8 cellular contexts compared by ENCODE assay signal in genomic region chr7:27697861-27698430, GRCh38. TPM values are rescaled to one million over a fixed set of nuclear protein-coding genes. Genes with fewer than 3 reads are reported as not detected.
DNase-seq lines count a peak whose midpoint lies in the region; ATAC-seq, FAIRE-seq and TF ChIP-seq lines count a peak whose summit lies in the region.

No MANE protein-coding gene starts in this region.

- H3K27ac ChIP-seq in GM12878 (ENCODE audit: control insufficient read depth, insufficient read depth), result no peak overlapping the region
- H3K27ac ChIP-seq in small intestine (ENCODE audit: low read depth in 1 of 2, low read length in 1 of 2), result peak overlapping the region; percentile 50 to 80

- FAIRE-seq in GM12878 (lab: Jason Lieb, UNC), result peak; percentile 93
- peak; percentile 44 for FAIRE-seq in small intestine (lab: Jason Lieb, UNC)

- no peak for TF ChIP-seq RAD21 in GM12878 (IDR thresholded peaks at IDR 0.05; ENCODE audit: insufficient read depth, low read depth, low read length)

- 3% methylated on average over 3 of the region's 3 CpGs for WGBS in GM12878 (ENCODE audit: insufficient coverage, insufficient replicate concordance, low lambda C conversion rate, missing lambda C conversion rate)
- WGBS in small intestine, 3 donors, result 12 to 45% (median 34%) methylated on average over 3 of the region's 3 CpGs

- intact Hi-C loops in GM12878 (cut with micrococcal nuclease; ENCODE audit: unreplicated experiment), result no loop called here

- peak overlapping the region; percentile 9 for H2AFZ ChIP-seq in GM12878 (ENCODE audit: control insufficient read depth, low read depth, low read length)

- H3K79me2 ChIP-seq in GM12878 (ENCODE audit: control insufficient read depth, insufficient read depth, low read length), result no peaks in the 10 kb centered on the region

- TF ChIP-seq CTCF in GM12878 (IDR thresholded peaks at IDR 0.05 in 2 of 3, conservative IDR thresholded peaks at IDR 0.05 in 1 of 3; ENCODE audit: control insufficient read depth in 2 of 3, extremely low read depth in 1 of 3, insufficient read depth in 1 of 3, low read depth in 3 of 3, low read length in 3 of 3), result no peak

- no peak overlapping the region for H3K4me3 ChIP-seq in GM12878
- H3K4me3 ChIP-seq in small intestine (ENCODE audit: low read depth in 1 of 2, low read length in 2 of 2), result no peak overlapping the region

- H3K36me3 ChIP-seq in GM12878 (ENCODE audit: control insufficient read depth in 2 of 2, insufficient read depth in 2 of 2, low read length in 1 of 2), result no peaks in the 10 kb centered on the region
- H3K36me3 ChIP-seq in small intestine (ENCODE audit: control insufficient read depth in 2 of 2, insufficient read depth in 2 of 2, low read length in 2 of 2), result no peaks in the 10 kb centered on the region

- H3K27me3 ChIP-seq in GM12878 (replicated peaks in 1 of 2; ENCODE audit: control insufficient read depth in 2 of 2, insufficient read depth in 2 of 2, low read length in 1 of 2) (no peaks in the 10 kb centered on the region), small intestine (ENCODE audit: control insufficient read depth in 2 of 2, insufficient read depth in 2 of 2, low read length in 2 of 2) (no peaks in the 10 kb centered on the region)

- TF ChIP-seq POLR2A in GM12878 (IDR thresholded peaks at IDR 0.05; ENCODE audit: low read depth, low read length), result no peak

- CTCF ChIA-PET in GM12878 (lab: Yijun Ruan, JAX), result interaction anchor here (1.0 kb wide), 3 partner anchors 42 to 222 kb away, joined by 3 to 6 read pairs (median 3); partner anchors contain the start of gene TAX1BP1

- SMC1A ChIA-PET in GM12878 (lab: Charles Lee; ENCODE audit: uncharacterized antibody, unreplicated experiment), result interaction anchor here (0.6 to 1.3 kb wide), 3 partner anchors 9 to 454 kb away, joined by 3 to 4 read pairs (median 3); no protein-coding TSS in a partner anchor

- no TSS peak for BruUV-seq in GM12878 (replicated peaks; lab: Mats Ljungman, UMichigan)

- no peaks in the 10 kb centered on the region for H3K4me1 ChIP-seq in GM12878 (ENCODE audit: control insufficient read depth, insufficient read depth, low read length)
- no peaks in the 10 kb centered on the region for H3K4me1 ChIP-seq in small intestine (ENCODE audit: control insufficient read depth in 2 of 2, insufficient read depth in 1 of 2, low read depth in 1 of 2, low read length in 1 of 2)

- ATAC-seq in GM21526 (IDR thresholded peaks at IDR 0.05; ENCODE audit: low FRiP score, unreplicated experiment) (peak; percentile 89), GM12878 (peak; percentile 49)

- no peak overlapping the region for H3K4me2 ChIP-seq in GM12878 (ENCODE audit: control insufficient read depth, insufficient read depth)

- no peak overlapping the region for H3K9ac ChIP-seq in GM12878 (ENCODE audit: control insufficient read depth, insufficient read depth, low read length)

- RAD21 ChIA-PET in GM12878 (lab: Charles Lee; ENCODE audit: unreplicated experiment), result interaction anchor here (0.7 to 1.1 kb wide), 2 partner anchors 43 to 77 kb away, joined by 3 read pairs; no protein-coding TSS in a partner anchor

- DNase-seq in GDM1 (lab: John Stamatoyannopoulos, UW), result peak; percentile 30
- DNase-seq in KG1 (lab: John Stamatoyannopoulos, UW), result peak; percentile 27
- peak; percentile 53 for DNase-seq in GM12878 (ENCODE audit: low read depth, low spot score)
- DNase-seq in small intestine, result peak; percentile 85
- no peak for DNase-seq in NCI-H1436 (lab: John Stamatoyannopoulos, UW)
- DNase-seq in NCI-H187 treated with DMSO at 0.1 percent for 48 hours (lab: John Stamatoyannopoulos, UW), result no peak
- no peak for DNase-seq in NCI-H345 treated with DMSO at 0.1 percent for 48 hours (lab: John Stamatoyannopoulos, UW; ENCODE audit: unreplicated experiment)

- no peak for TF ChIP-seq EP300 in GM12878 (IDR thresholded peaks at IDR 0.05; ENCODE audit: borderline replicate concordance in 1 of 2, control insufficient read depth in 1 of 2, low read depth in 2 of 2, low read length in 2 of 2)

- no peaks in the 10 kb centered on the region for H4K20me1 ChIP-seq in GM12878 (ENCODE audit: control insufficient read depth, insufficient read depth)

- in situ Hi-C loops in GM12878 (cut with MboI), result no loop called here

- POLR2A ChIA-PET in GM12878 (lab: Charles Lee), result no interaction called here

- no peaks in the 10 kb centered on the region for H3K9me3 ChIP-seq in GM12878 (replicated peaks; ENCODE audit: control insufficient read depth, insufficient read depth, low read length)
- no peaks in the 10 kb centered on the region for H3K9me3 ChIP-seq in small intestine (ENCODE audit: control insufficient read depth, low read depth)

TF ChIP-seq in GM12878, 131 proteins besides CTCF, POLR2A, EP300 and RAD21 (continues in another document):
- no peak for TF ChIP-seq NRF1 (conservative IDR thresholded peaks at IDR 0.05; ENCODE audit: low read depth, low read length)
- no peak for TF ChIP-seq TBL1XR1 (IDR thresholded peaks at IDR 0.05; ENCODE audit: low read depth, low read length)
- TF ChIP-seq PKNOX1 (IDR thresholded peaks at IDR 0.05), result no peak
- no peak for TF ChIP-seq ELK1 (IDR thresholded peaks at IDR 0.05; ENCODE audit: low read depth, low read length)
- TF ChIP-seq ZNF24 (IDR thresholded peaks at IDR 0.05), result no peak
- no peak for TF ChIP-seq EZH2 (IDR thresholded peaks at IDR 0.05; ENCODE audit: borderline replicate concordance, control insufficient read depth, low read depth, low read length)

RNA-seq across cellular contexts. Expression of gene HIBADH, which starts 35.3 kb away (rescaled TPM):
- 10.9 and 14.1 TPM in 2 replicates for total RNA-seq in GM12878 (2013; cell fraction: nucleolus; rRNA removed)
- total RNA-seq in GM12878 (2014; rRNA removed) (17.2 and 21.0 TPM in 2 replicates), GM12878 (2014; rRNA removed; fragmentation: Illumina TruSeq; extraction: Trizol) (16.4 and 17.6 TPM in 2 replicates), GM12878 (2021) (14.2 and 15.5 TPM in 2 replicates)
- polyA plus RNA-seq in GM12878 (2011; ENCODE audit: low read depth), result 10.0 TPM
- polyA plus RNA-seq in GM12878 (2011; rRNA removed) (36.1 and 42.8 TPM in 2 replicates), GM12878 (2014; fragmentation: Illumina TruSeq; extraction: Trizol) (22.3 and 26.9 TPM in 2 replicates), GM12878 (2014; fragmentation: Nextera tagmentation; extraction: Ambion mirVana) (1 to 10 TPM; 8.7 to 9.2 TPM), GM12878 (2014; rRNA removed) (16.7 and 20.0 TPM in 2 replicates), GM12878 (2016; fragmentation: Nextera tagmentation; extraction: Ambion mirVana) (10 to 100 TPM; 27.2 to 28.2 TPM), small intestine (10 to 100 TPM; 30.5 to 50.8 (median 44.9) TPM)
- 16.7 and 27.8 TPM in 2 replicates for polyA plus RNA-seq in GM12878 (2011; cell fraction: cytosol; rRNA removed)
- 12.0 and 12.2 TPM in 2 replicates for polyA plus RNA-seq in GM12878 (2011; cell fraction: nucleus; rRNA removed)
- polyA plus RNA-seq in GM12878 (2012), result 12.6 and 16.3 TPM in 2 replicates
- 9.4 and 14.2 TPM in 2 replicates for polyA minus RNA-seq in GM12878 (2011; rRNA and poly(A)+ RNA removed)
- polyA minus RNA-seq in GM12878 (2011; cell fraction: cytosol; rRNA and poly(A)+ RNA removed), result 3.5 and 3.7 TPM in 2 replicates
- polyA minus RNA-seq in GM12878 (2011; cell fraction: nucleus; rRNA and poly(A)+ RNA removed), result 5.2 and 12.3 TPM in 2 replicates

RNA-seq across cellular contexts. Expression of gene TAX1BP1, which starts 42.0 kb away (rescaled TPM):
- total RNA-seq in GM12878 (2013; cell fraction: nucleolus; rRNA removed), result 61.6 and 78.6 TPM in 2 replicates
- total RNA-seq in GM12878 (2014; rRNA removed) (30.8 and 37.1 TPM in 2 replicates), GM12878 (2014; rRNA removed; fragmentation: Illumina TruSeq; extraction: Trizol) (51.1 and 52.2 TPM in 2 replicates), GM12878 (2021) (40.1 and 41.1 TPM in 2 replicates)
- 49.7 TPM for polyA plus RNA-seq in GM12878 (2011; ENCODE audit: low read depth)
- polyA plus RNA-seq in GM12878 (2011; rRNA removed) (105 and 126 TPM in 2 replicates), GM12878 (2014; fragmentation: Illumina TruSeq; extraction: Trizol) (62.2 and 77.2 TPM in 2 replicates), GM12878 (2014; fragmentation: Nextera tagmentation; extraction: Ambion mirVana) (10 to 100 TPM; 52.9 to 88.4 TPM), GM12878 (2014; rRNA removed) (28.7 and 34.3 TPM in 2 replicates), GM12878 (2016; fragmentation: Nextera tagmentation; extraction: Ambion mirVana) (10 to 100 TPM; 49.7 to 53.6 TPM), small intestine (10 to 100 TPM; 60.8 to 82.3 (median 80.2) TPM)
- polyA plus RNA-seq in GM12878 (2011; cell fraction: cytosol; rRNA removed), result 34.0 and 65.7 TPM in 2 replicates
- polyA plus RNA-seq in GM12878 (2011; cell fraction: nucleus; rRNA removed), result 24.4 and 28.5 TPM in 2 replicates
- 41.8 and 57.4 TPM in 2 replicates for polyA plus RNA-seq in GM12878 (2012)
- 78.2 and 151 TPM in 2 replicates for polyA minus RNA-seq in GM12878 (2011; rRNA and poly(A)+ RNA removed)
- 17.0 and 20.4 TPM in 2 replicates for polyA minus RNA-seq in GM12878 (2011; cell fraction: cytosol; rRNA and poly(A)+ RNA removed)
- 89.5 and 123 TPM in 2 replicates for polyA minus RNA-seq in GM12878 (2011; cell fraction: nucleus; rRNA and poly(A)+ RNA removed)

Comparison
In these comparisons a context has a peak if more than half of its experiments do, and no peak if none do; other contexts are left out.
1. DNase-seq: peak in GDM1 (single experiment), KG1 (single experiment), GM12878 (single experiment) and small intestine (single experiment); none in NCI-H1436 (single experiment), NCI-H187 treated with DMSO at 0.1 percent for 48 hours (single experiment) and NCI-H345 treated with DMSO at 0.1 percent for 48 hours (single experiment).